ENCODE assay signal across 1 cellular context in genomic region chr3:101828289-101828688, GRCh38.
A peak's percentile ranks its signal among the peaks of the same experiment; 100 is the strongest.
TF ChIP-seq lines count a peak whose summit lies in the region.

No MANE protein-coding gene starts in this region.

TF ChIP-seq in HEK293, 187 proteins besides CTCF, POLR2A, EP300 and RAD21 (continued from another document):
- TF ChIP-seq TSHZ1 (tag by site-specific recombination; IDR thresholded peaks at IDR 0.05; ENCODE audit: borderline replicate concordance), result peak; percentile 29; the same call in 1 of the 2 replicates
- no peak for TF ChIP-seq EGR2 (tag by site-specific recombination; IDR thresholded peaks at IDR 0.05; ENCODE audit: low read depth)
